9 cellular contexts compared by ENCODE assay signal in the genomic region with DNA sequence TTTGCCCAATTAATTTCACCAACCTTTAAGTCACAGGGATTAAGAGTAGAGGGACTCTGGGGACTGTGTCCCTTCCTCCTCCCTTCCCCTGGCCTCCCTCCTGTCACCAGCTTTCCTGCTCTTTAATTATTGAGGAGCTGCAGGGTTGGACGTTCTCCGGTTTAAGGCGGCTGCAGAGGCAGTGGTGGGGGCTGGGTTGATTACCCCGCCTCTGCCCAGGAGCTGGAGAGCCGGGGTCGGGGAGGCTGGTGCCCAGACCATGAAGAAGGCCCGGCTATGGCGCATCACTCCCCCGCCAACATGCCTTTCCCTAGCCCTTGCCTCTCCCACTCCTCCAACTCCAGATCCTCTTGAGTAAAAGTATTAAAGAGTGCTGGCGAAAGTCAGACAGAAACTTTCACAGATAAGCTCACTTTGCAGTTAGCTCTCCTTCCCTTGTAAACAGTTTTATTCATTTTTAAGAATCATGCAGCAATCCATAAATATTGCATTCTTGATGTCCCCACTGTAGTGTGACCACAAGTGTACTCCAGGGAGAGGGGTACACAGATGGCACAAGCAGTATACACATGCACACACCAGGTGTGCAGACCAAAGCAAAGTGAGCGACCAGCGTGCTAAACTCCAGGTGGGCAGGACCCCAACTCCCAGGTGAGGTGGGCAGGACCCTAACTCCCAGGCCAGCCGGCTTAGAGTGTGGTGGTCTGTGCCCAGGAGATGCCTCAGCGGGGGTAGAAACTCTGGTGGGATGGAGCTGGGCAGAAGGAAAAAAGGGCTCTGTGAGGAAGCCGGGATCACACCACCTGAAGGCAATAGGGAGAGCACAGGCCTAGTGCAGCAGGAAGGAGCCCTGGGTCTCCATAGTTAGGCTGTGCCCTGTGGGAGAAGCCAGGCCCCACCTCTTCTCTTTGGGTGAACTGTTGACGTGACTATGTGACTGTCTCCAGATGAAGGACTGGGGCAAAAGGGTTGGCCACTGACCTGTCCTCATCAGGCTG. TPM values are rescaled to one million over a fixed set of nuclear protein-coding genes. Genes with fewer than 3 reads are reported as not detected.
DNase-seq lines count a peak whose midpoint lies in the region; ATAC-seq and TF ChIP-seq lines count a peak whose summit lies in the region.
"Had no signal": no experiment of that assay in that cellular context is flagged by ENCODE, and none has a peak within 500 bp of the region (broad histone marks: within the 10 kb centered on the region; RNA-seq: fewer than 3 reads in every experiment).

No MANE protein-coding gene starts in this region.

- no peak overlapping the region for H3K4ac ChIP-seq in IMR-90 (ENCODE audit: low read depth, low read length)

- dilution Hi-C loops in IMR-90 (cut with HindIII; ENCODE audit: low sequenced_read_pairs, unreplicated experiment): no loop called here

- H3K9ac ChIP-seq in IMR-90 (ENCODE audit: low read depth, low read length): no peak overlapping the region

- no peaks in the 10 kb centered on the region for H3K9me3 Mint-ChIP-seq in activated naive CD8-positive, alpha-beta T cell treated with anti-CD3 and anti-CD28 coated beads, Interleukin-2, amount 10 ng/mL, durations not matched to agents 7 days and 5 days
- H3K9me3 Mint-ChIP-seq in nephron progenitor cell: no peaks in the 10 kb centered on the region

- H3K4me1 ChIP-seq in IMR-90 (ENCODE audit: control insufficient read depth, insufficient read depth, low read length): no peaks in the 10 kb centered on the region; the same call in 1 of the 2 replicates

- H2BK5ac ChIP-seq in IMR-90 (ENCODE audit: low read depth, low read length, poor library complexity, severe bottlenecking): no peak overlapping the region

- TF ChIP-seq CTCF in IMR-90 (conservative IDR thresholded peaks at IDR 0.05; ENCODE audit: low read depth, low read length): no peak
- TF ChIP-seq CTCF in nephron progenitor cell (IDR thresholded peaks at IDR 0.05): no peak
- no peak for TF ChIP-seq CTCF in GM20000 (IDR thresholded peaks at IDR 0.05; ENCODE audit: extremely low read depth, missing control alignments)

- WGBS in IMR-90 (ENCODE audit: extremely low coverage in 2 of 2, insufficient read length in 1 of 2), 2 experiments: 60% methylated on average over 2 of the region's 16 CpGs; no CpG with 5 or more reads in 1 of the 2 experiments

- H3K27ac ChIP-seq in IMR-90 (ENCODE audit: insufficient read depth, low read length): no peak overlapping the region

- peak overlapping the region; percentile 31; the same call in 1 of the 2 replicates for H3K23ac ChIP-seq in IMR-90 (ENCODE audit: low read depth, low read length)

- no peak overlapping the region for H2AK5ac ChIP-seq in IMR-90 (ENCODE audit: low read depth, low read length)

- peak overlapping the region; percentile 82 for H3K4me3 Mint-ChIP-seq in activated naive CD8-positive, alpha-beta T cell treated with anti-CD3 and anti-CD28 coated beads, Interleukin-2, amount 10 ng/mL, durations not matched to agents 7 days and 5 days
- peak overlapping the region; percentile 76 for H3K4me3 Mint-ChIP-seq in nephron progenitor cell

- H3K27me3 Mint-ChIP-seq in activated naive CD8-positive, alpha-beta T cell treated with anti-CD3 and anti-CD28 coated beads, Interleukin-2, amount 10 ng/mL, durations not matched to agents 7 days and 5 days: peaks cover 5% of the 10 kb centered on the region
- peaks cover 87% of the 10 kb centered on the region for H3K27me3 Mint-ChIP-seq in nephron progenitor cell (ENCODE audit: low read depth, poor library complexity)

- no peak overlapping the region for H2AFZ ChIP-seq in IMR-90 (replicated peaks; ENCODE audit: low read length, poor library complexity)

- POLR2A ChIA-PET in IMR-90 (lab: Charles Lee; ENCODE audit: unreplicated experiment): no interaction called here
- POLR2A ChIA-PET in activated naive CD8-positive, alpha-beta T cell treated with anti-CD3 and anti-CD28 coated beads, Interleukin-2, amount 10 ng/mL, durations not matched to agents 7 days and 5 days (lab: Charles Lee): interaction anchor here (1.2 to 7.9 kb wide), 14 partner anchors 8 to 127 kb away, joined by 3 to 226 read pairs (median 8); partner anchors contain the start of gene UBALD2

- no peak overlapping the region for H3K56ac ChIP-seq in IMR-90 (ENCODE audit: extremely low read depth, insufficient read depth, low read length)

- H4K8ac ChIP-seq in IMR-90 (ENCODE audit: low read depth in 2 of 2, low read length in 2 of 2): no peak overlapping the region

- H3K27ac Mint-ChIP-seq in activated naive CD8-positive, alpha-beta T cell treated with anti-CD3 and anti-CD28 coated beads, Interleukin-2, amount 10 ng/mL, durations not matched to agents 7 days and 5 days: peak overlapping the region; percentile 94
- H3K27ac Mint-ChIP-seq in nephron progenitor cell: no peak overlapping the region

- no peak overlapping the region for H2BK120ac ChIP-seq in IMR-90 (ENCODE audit: low read depth, low read length)

- no peak overlapping the region for H3K18ac ChIP-seq in IMR-90 (ENCODE audit: low read depth, low read length)

- H2BK20ac ChIP-seq in IMR-90 (ENCODE audit: low read depth, low read length): no peak overlapping the region

- no peak overlapping the region for H2BK15ac ChIP-seq in IMR-90 (ENCODE audit: low read depth, low read length)

- no peaks in the 10 kb centered on the region for H3K9me3 ChIP-seq in IMR-90 (ENCODE audit: control insufficient read depth, insufficient read depth, low read length)

- peaks cover 6% of the 10 kb centered on the region for H3K36me3 Mint-ChIP-seq in activated naive CD8-positive, alpha-beta T cell treated with anti-CD3 and anti-CD28 coated beads, Interleukin-2, amount 10 ng/mL, durations not matched to agents 7 days and 5 days
- no peaks in the 10 kb centered on the region for H3K36me3 Mint-ChIP-seq in nephron progenitor cell (ENCODE audit: low read depth)

- no TSS peak for BruUV-seq in IMR-90 (replicated peaks; lab: Mats Ljungman, UMichigan)

- no peak overlapping the region for H3K4me3 ChIP-seq in IMR-90 (ENCODE audit: insufficient read depth, low read depth, low read length)

- H3K27me3 ChIP-seq in IMR-90 (ENCODE audit: control insufficient read depth, insufficient read depth, low read length): peaks cover 52% of the 10 kb centered on the region

- no peaks in the 10 kb centered on the region for H3K36me3 ChIP-seq in IMR-90 (ENCODE audit: control insufficient read depth, insufficient read depth, low read length)

- no peak for TF ChIP-seq RAD21 in IMR-90 (IDR thresholded peaks at IDR 0.05; ENCODE audit: low read length)

- in situ Hi-C loops in IMR-90 (cut with MboI; ENCODE audit: low sequenced_read_pairs): no loop called here

- TF ChIP-seq POLR2A in IMR-90 (IDR thresholded peaks at IDR 0.05; ENCODE audit: low read depth, low read length): no peak

- H3K14ac ChIP-seq in IMR-90 (replicated peaks; ENCODE audit: low read depth, low read length): no peak overlapping the region

- DNase-seq in COLO668 (lab: John Stamatoyannopoulos, UW; ENCODE audit: unreplicated experiment) (peak; percentile 21), IMR-90 (no peak), nephron progenitor cell (no peak), NCI-H2171 treated with DMSO at 0.1 percent for 48 hours (lab: John Stamatoyannopoulos, UW) (no peak), GM20000 (ENCODE audit: low spot score) (no peak)
- no peak for DNase-seq in activated naive CD8-positive, alpha-beta T cell treated with anti-CD3 and anti-CD28 coated beads, Interleukin-2, amount 10 ng/mL, durations not matched to agents 7 days and 5 days
- DNase-seq in stimulated activated naive CD4-positive, alpha-beta T cell (lab: John Stamatoyannopoulos, UW): no peak
- DNase-seq: NK-92 treated with Interleukin-12 subunit alpha and Interleukin-12 subunit beta, amount 100 ng/mL, for 24 hours had no signal

- no peak overlapping the region for H4K91ac ChIP-seq in IMR-90 (ENCODE audit: insufficient read depth, low read depth, low read length)

- H4K20me1 ChIP-seq in IMR-90 (ENCODE audit: insufficient read depth, low read length): no peaks in the 10 kb centered on the region

- intact Hi-C loops in IMR-90 (cut with micrococcal nuclease): no loop called here

- peaks cover 54% of the 10 kb centered on the region for H3K4me1 Mint-ChIP-seq in activated naive CD8-positive, alpha-beta T cell treated with anti-CD3 and anti-CD28 coated beads, Interleukin-2, amount 10 ng/mL, durations not matched to agents 7 days and 5 days
- H3K4me1 Mint-ChIP-seq in nephron progenitor cell: peaks cover 59% of the 10 kb centered on the region

- H4K5ac ChIP-seq in IMR-90 (ENCODE audit: low read depth, low read length): no peak overlapping the region

- CTCF ChIA-PET in IMR-90 (lab: Yijun Ruan, JAX): interaction anchor here (0.5 to 0.8 kb wide), 2 partner anchors 8 to 24 kb away, joined by 3 read pairs; no protein-coding TSS in a partner anchor

- no peak overlapping the region for H2AK9ac ChIP-seq in IMR-90 (replicated peaks; ENCODE audit: low read depth, low read length, poor library complexity)

- no peaks in the 10 kb centered on the region for H3K79me1 ChIP-seq in IMR-90 (ENCODE audit: low read depth in 1 of 2, low read length in 2 of 2)

- no peak overlapping the region for H3K4me2 ChIP-seq in IMR-90 (ENCODE audit: low read depth, low read length)

- no peaks in the 10 kb centered on the region; the same call in 1 of the 2 replicates for H3K9me1 ChIP-seq in IMR-90 (ENCODE audit: insufficient read depth, low read length)

- ATAC-seq in IMR-90 (ENCODE audit: low read depth) (no peak), HG03457 (IDR thresholded peaks at IDR 0.05; ENCODE audit: unreplicated experiment) (no peak)
- ATAC-seq in activated naive CD8-positive, alpha-beta T cell treated with anti-CD3 and anti-CD28 coated beads, Interleukin-2, amount 10 ng/mL, durations not matched to agents 7 days and 5 days (ENCODE audit: low read depth): no peak

TF ChIP-seq in IMR-90, 13 proteins besides CTCF, POLR2A, EP300 and RAD21 (continues in another document):
- TF ChIP-seq SMC3 (IDR thresholded peaks at IDR 0.05; ENCODE audit: low read depth, low read length): no peak
- TF ChIP-seq BHLHE40 (IDR thresholded peaks at IDR 0.05; ENCODE audit: low read depth, low read length): no peak
- no peak for TF ChIP-seq MXI1 (IDR thresholded peaks at IDR 0.05; ENCODE audit: borderline replicate concordance, low read depth, low read length)
- TF ChIP-seq CHD1 (IDR thresholded peaks at IDR 0.05; ENCODE audit: low read depth, low read length): no peak

RNA-seq across cellular contexts. Expression of gene FOXJ1, which starts 1.3 kb away (rescaled TPM):
- total RNA-seq in IMR-90 (2012; rRNA removed): not detected in 2 replicates
- polyA plus RNA-seq in IMR-90 (2012; rRNA removed): 0.05 TPM in 1 of 2 replicates, not detected in the other
- polyA plus RNA-seq in IMR-90 (2012; cell fraction: cytosol; rRNA removed): 0.01 TPM in 1 of 2 replicates, not detected in the other
- polyA plus RNA-seq in IMR-90 (2012; cell fraction: nucleus; rRNA removed; ENCODE audit: low replicate concordance): 0.03 TPM in 2 replicates
- total RNA-seq in activated naive CD8-positive, alpha-beta T cell treated with anti-CD3 and anti-CD28 coated beads, Interleukin-2, amount 10 ng/mL, durations not matched to agents 7 days and 5 days: 1 to 10 TPM; 5.4 to 5.8 TPM

RNA-seq across cellular contexts. Expression of gene EXOC7, which starts 38.8 kb away (rescaled TPM):
- 98.9 and 118 TPM in 2 replicates for total RNA-seq in IMR-90 (2012; rRNA removed)
- polyA plus RNA-seq in IMR-90 (2012; rRNA removed): 85.9 and 89.5 TPM in 2 replicates
- polyA plus RNA-seq in IMR-90 (2012; cell fraction: cytosol; rRNA removed): 35.6 and 57.4 TPM in 2 replicates
- polyA plus RNA-seq in IMR-90 (2012; cell fraction: nucleus; rRNA removed; ENCODE audit: low replicate concordance): 192 and 276 TPM in 2 replicates
- 100 to 1,000 TPM; 163 to 164 TPM for total RNA-seq in activated naive CD8-positive, alpha-beta T cell treated with anti-CD3 and anti-CD28 coated beads, Interleukin-2, amount 10 ng/mL, durations not matched to agents 7 days and 5 days
